In the genomic region with DNA sequence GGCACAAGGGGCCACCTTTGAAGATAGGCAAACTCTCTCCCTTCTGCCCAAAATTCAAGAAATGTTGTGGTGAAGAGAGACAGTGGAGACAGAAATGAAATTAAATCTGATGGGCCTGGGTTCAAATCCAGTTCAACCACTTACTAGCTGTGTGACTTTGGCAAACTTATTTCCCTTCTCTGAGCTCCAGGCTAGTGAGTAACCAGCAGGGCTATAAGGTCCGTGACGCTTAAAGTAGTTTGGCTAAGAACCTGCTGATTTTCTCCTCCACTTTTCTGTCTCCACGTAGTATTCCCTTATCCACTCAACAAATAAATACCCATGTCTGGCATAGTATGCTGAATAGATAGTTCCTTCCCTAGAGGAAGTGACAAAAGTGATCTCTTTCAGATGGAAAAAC, we compare ENCODE assay signal across 8 cellular contexts. TPM values are rescaled to one million over a fixed set of nuclear protein-coding genes. Genes with fewer than 3 reads are reported as not detected.
DNase-seq lines count a peak whose midpoint lies in the region; ATAC-seq, FAIRE-seq and TF ChIP-seq lines count a peak whose summit lies in the region.

No MANE protein-coding gene starts in this region.

- intact Hi-C loops in cardiac septum (cut with DNase I) (no loop called here), lower lobe of right lung (cut with DNase I) (no loop called here), aorta (cut with DNase I) (loop anchor here in 1 of 2 donors (5.0 kb wide), 1 partner anchor 34 kb away; no protein-coding TSS in a partner anchor)

- H3K36me3 ChIP-seq in cardiac muscle cell (peaks cover 11% of the 10 kb centered on the region), lower lobe of right lung (no peaks in the 10 kb centered on the region), aorta (ENCODE audit: control insufficient read depth in 1 of 2, insufficient read depth in 2 of 2, low read length in 1 of 2) (no peaks in the 10 kb centered on the region)

- no peaks in the 10 kb centered on the region for H3K9me3 Mint-ChIP-seq in activated naive CD8-positive, alpha-beta T cell treated with anti-CD3 and anti-CD28 coated beads, Interleukin-2, amount 50 U/mL, for 24 hours
- no peaks in the 10 kb centered on the region for H3K9me3 Mint-ChIP-seq in type B pancreatic cell

- FAIRE-seq in H54 (lab: Jason Lieb, UNC) = no peak

- H3K9me3 ChIP-seq in cardiac muscle cell (ENCODE audit: low read depth) (no peaks in the 10 kb centered on the region), lower lobe of right lung (no peaks in the 10 kb centered on the region), aorta (ENCODE audit: control insufficient read depth, low read length) (no peaks in the 10 kb centered on the region)

- H3K27me3 ChIP-seq in cardiac muscle cell (no peaks in the 10 kb centered on the region), lower lobe of right lung (ENCODE audit: low read depth) (peaks cover 24% of the 10 kb centered on the region), aorta (ENCODE audit: control insufficient read depth in 1 of 2, insufficient read depth in 2 of 2, low read length in 1 of 2) (no peaks in the 10 kb centered on the region)

- 76 to 77% methylated on average over 3 of the region's 3 CpGs for WGBS in aorta, 2 donors

- H3K27me3 Mint-ChIP-seq in activated naive CD8-positive, alpha-beta T cell treated with anti-CD3 and anti-CD28 coated beads, Interleukin-2, amount 50 U/mL, for 24 hours = peaks cover 9% of the 10 kb centered on the region
- no peaks in the 10 kb centered on the region for H3K27me3 Mint-ChIP-seq in type B pancreatic cell

- H3K4me1 ChIP-seq in cardiac muscle cell (ENCODE audit: low read depth) = peaks cover 48% of the 10 kb centered on the region
- H3K4me1 ChIP-seq in lower lobe of right lung = peaks cover 25% of the 10 kb centered on the region
- no peaks in the 10 kb centered on the region for H3K4me1 ChIP-seq in aorta (ENCODE audit: control insufficient read depth in 1 of 2, insufficient read depth in 2 of 2, low read length in 2 of 2)

- peaks cover 38% of the 10 kb centered on the region for H3K36me3 Mint-ChIP-seq in activated naive CD8-positive, alpha-beta T cell treated with anti-CD3 and anti-CD28 coated beads, Interleukin-2, amount 50 U/mL, for 24 hours (ENCODE audit: low read depth)
- peaks cover 18% of the 10 kb centered on the region for H3K36me3 Mint-ChIP-seq in type B pancreatic cell

- no peak for ATAC-seq in activated naive CD8-positive, alpha-beta T cell treated with anti-CD3 and anti-CD28 coated beads, Interleukin-2, amount 50 U/mL, for 24 hours
- ATAC-seq in lower lobe of right lung (no peak), aorta (ENCODE audit: low FRiP score) (no peak), GM21576 (IDR thresholded peaks at IDR 0.05; ENCODE audit: unreplicated experiment) (no peak)

- H3K4me1 Mint-ChIP-seq in activated naive CD8-positive, alpha-beta T cell treated with anti-CD3 and anti-CD28 coated beads, Interleukin-2, amount 50 U/mL, for 24 hours = peaks cover 73% of the 10 kb centered on the region
- peaks cover 25% of the 10 kb centered on the region for H3K4me1 Mint-ChIP-seq in type B pancreatic cell (ENCODE audit: unreplicated experiment)

- H3K27ac ChIP-seq in cardiac muscle cell = no peak overlapping the region
- H3K27ac ChIP-seq in lower lobe of right lung = no peak overlapping the region
- H3K27ac ChIP-seq in aorta (ENCODE audit: low read depth in 1 of 2, low read length in 2 of 2) = no peak overlapping the region

- peak overlapping the region; percentile 95 for H3K27ac Mint-ChIP-seq in activated naive CD8-positive, alpha-beta T cell treated with anti-CD3 and anti-CD28 coated beads, Interleukin-2, amount 50 U/mL, for 24 hours
- peak overlapping the region; percentile 95 for H3K27ac Mint-ChIP-seq in type B pancreatic cell

- peak overlapping the region; percentile 95 for H3K4me3 Mint-ChIP-seq in activated naive CD8-positive, alpha-beta T cell treated with anti-CD3 and anti-CD28 coated beads, Interleukin-2, amount 50 U/mL, for 24 hours
- peak overlapping the region; percentile 93 for H3K4me3 Mint-ChIP-seq in type B pancreatic cell

- TF ChIP-seq CTCF in cardiac muscle cell (IDR thresholded peaks at IDR 0.05; ENCODE audit: low read depth, low read length) (no peak), lower lobe of right lung (IDR thresholded peaks at IDR 0.05) (no peak), type B pancreatic cell (conservative IDR thresholded peaks at IDR 0.05) (no peak)

- DNase-seq in cardiac muscle cell (ENCODE audit: low read depth in 1 of 2, low spot score in 1 of 2) (no peak), cardiac septum (ENCODE audit: low spot score) (no peak), lower lobe of right lung (no peak), type B pancreatic cell (ENCODE audit: extremely low spot score, unreplicated experiment) (no peak), aorta (no peak), H54 (ENCODE audit: insufficient read length, low spot score) (no peak)
- DNase-seq in activated naive CD8-positive, alpha-beta T cell treated with anti-CD3 and anti-CD28 coated beads, Interleukin-2, amount 50 U/mL, for 24 hours = no peak

- TF ChIP-seq POLR2A in H54 (IDR thresholded peaks at IDR 0.05; ENCODE audit: low read depth, low read length) = no peak

- peak overlapping the region; percentile 100 for H3K4me3 ChIP-seq in cardiac muscle cell
- peak overlapping the region; percentile 73 for H3K4me3 ChIP-seq in lower lobe of right lung
- no peak overlapping the region for H3K4me3 ChIP-seq in aorta (ENCODE audit: low read length in 2 of 2)

RNA-seq across cellular contexts. Expression of a gene that starts 1.9 kb away (rescaled TPM):
- 714 and 748 TPM in 2 replicates for total RNA-seq in cardiac muscle cell
- 215 and 243 TPM in 2 replicates for polyA plus RNA-seq in cardiac muscle cell
- total RNA-seq in cardiac septum = 31.9 TPM
- 10.6 TPM for total RNA-seq in lower lobe of right lung
- 192 and 706 TPM in 2 replicates for total RNA-seq in type B pancreatic cell (ENCODE audit: low replicate concordance)
- total RNA-seq in aorta = 100 to 1,000 TPM in 1 of 2 donors, 10 to 100 TPM in 1; 87.7 to 124 TPM
- 10 to 100 TPM in 1 of 2 donors, 1 to 10 TPM in 1; 6.4 to 11.6 TPM for polyA plus RNA-seq in aorta

Comparison
In these comparisons a context has a peak if more than half of its experiments do, and no peak if none do; other contexts are left out.
1. H3K4me3 ChIP-seq: peak in cardiac muscle cell (single experiment) and lower lobe of right lung (single experiment); none in aorta (0 of 2).